In the genomic region with DNA sequence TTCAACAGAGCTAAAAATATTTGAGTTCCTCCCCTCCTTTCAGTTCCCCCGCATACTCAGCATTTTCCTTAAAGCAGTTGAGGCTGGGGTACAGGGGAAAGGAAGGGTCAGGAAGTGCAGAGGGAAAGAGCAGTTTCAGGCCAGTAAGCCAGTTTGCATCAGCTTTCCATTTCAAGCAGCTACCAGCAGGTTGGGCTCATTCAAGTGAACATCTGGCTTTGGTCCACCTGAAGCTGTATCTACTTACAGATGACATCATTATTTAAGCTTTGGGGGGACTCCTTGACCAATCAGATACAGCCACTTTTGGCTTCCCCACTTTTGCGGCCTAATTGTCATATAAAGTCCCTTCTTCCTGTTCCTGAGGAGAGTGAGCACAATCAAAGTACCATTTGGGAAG, we compare ENCODE assay signal across 27 cellular contexts.
"Had no signal": no experiment of that assay in that cellular context is flagged by ENCODE, and none has a peak within 500 bp of the region (broad histone marks: within the 10 kb centered on the region; RNA-seq: fewer than 3 reads in every experiment).

No MANE protein-coding gene starts in this region.

- H3K9me3 ChIP-seq: adrenal gland, ascending aorta, lower lobe of right lung, suprapubic skin, tibial nerve had no signal

- H3K27ac ChIP-seq: adrenal gland, ascending aorta, brain microvascular endothelial cell, foreskin keratinocyte, lower lobe of right lung, stomach, suprapubic skin, tibial nerve, WERI-Rb-1 had no signal

- ATAC-seq: activated naive CD4-positive, alpha-beta T cell treated with anti-CD3 and anti-CD28 coated beads, Interleukin-2, amount 50 U/mL, for 72 hours; foreskin keratinocyte; left lobe of liver; lower lobe of right lung; sciatic nerve; stimulated activated memory B cell treated with anti-CD40 and anti-IgM and Interleukin-4, amounts not matched to agents 10 μg/mL and 1 μg/mL and 100 μg/mL, for 72 hours had no signal

- H3K36me3 ChIP-seq: adrenal gland, ascending aorta, brain microvascular endothelial cell, lower lobe of right lung, stomach, suprapubic skin, tibial nerve, WERI-Rb-1 had no signal

- H3K27me3 ChIP-seq: adrenal gland, ascending aorta, brain microvascular endothelial cell, stomach, suprapubic skin, tibial nerve had no signal

- FAIRE-seq: endometrium, small intestine, TTC549 had no signal

- H3K9me3 Mint-ChIP-seq: activated naive CD4-positive, alpha-beta T cell treated with anti-CD3 and anti-CD28 coated beads, Interleukin-2, amount 50 U/mL, for 72 hours; dendritic cell treated with granulocyte-macrophage colony-stimulating factor and Interleukin-4, amounts not matched to agents 40 ng/mL and 50 ng/mL, for 4 days; naive B cell; stimulated activated memory B cell treated with anti-CD40 and anti-IgM and Interleukin-4, amounts not matched to agents 10 μg/mL and 1 μg/mL and 100 μg/mL, for 72 hours had no signal

- H3K36me3 Mint-ChIP-seq: activated naive CD4-positive, alpha-beta T cell treated with anti-CD3 and anti-CD28 coated beads, Interleukin-2, amount 50 U/mL, for 72 hours; naive B cell; stimulated activated memory B cell treated with anti-CD40 and anti-IgM and Interleukin-4, amounts not matched to agents 10 μg/mL and 1 μg/mL and 100 μg/mL, for 72 hours had no signal

- H3K4me3 Mint-ChIP-seq: dendritic cell treated with granulocyte-macrophage colony-stimulating factor and Interleukin-4, amounts not matched to agents 40 ng/mL and 50 ng/mL, for 4 days; stimulated activated memory B cell treated with anti-CD40 and anti-IgM and Interleukin-4, amounts not matched to agents 10 μg/mL and 1 μg/mL and 100 μg/mL, for 72 hours had no signal

- DNase-seq: activated CD4-positive, alpha-beta T cell treated with anti-CD3 and anti-CD28 coated beads for 1 hour; activated CD4-positive, alpha-beta T cell treated with anti-CD3 and anti-CD28 coated beads, Interleukin-2, amount 50 U/mL, for 1 hour; activated gamma-delta T cell treated with Interleukin-2 at 50 U/mL for 16 hours; activated T-cell treated with anti-CD3 and anti-CD28 coated beads, Interleukin-2, amount 50 U/mL, for 1 hour; adrenal gland; brain microvascular endothelial cell; caudate nucleus; effector CD4-positive, alpha-beta T cell; foreskin keratinocyte; lower lobe of right lung; naive B cell; nucleus accumbens; posterior cingulate gyrus; small intestine; stimulated activated CD4-positive, alpha-beta T cell treated with anti-CD3 and anti-CD28 coated beads, Interleukin-15, amount 100 ng/mL, for 24 hours; stomach; WERI-Rb-1 had no signal

- H3K4me1 ChIP-seq: ascending aorta, foreskin keratinocyte, lower lobe of right lung had no signal

- H3K4me3 ChIP-seq: adrenal gland, ascending aorta, lower lobe of right lung, stomach, suprapubic skin, tibial nerve had no signal

- H3K27ac Mint-ChIP-seq: activated naive CD4-positive, alpha-beta T cell treated with anti-CD3 and anti-CD28 coated beads, Interleukin-2, amount 50 U/mL, for 72 hours; dendritic cell treated with granulocyte-macrophage colony-stimulating factor and Interleukin-4, amounts not matched to agents 40 ng/mL and 50 ng/mL, for 4 days; naive B cell; stimulated activated memory B cell treated with anti-CD40 and anti-IgM and Interleukin-4, amounts not matched to agents 10 μg/mL and 1 μg/mL and 100 μg/mL, for 72 hours had no signal
